Comparison of ENCODE assay signal across 12 cellular contexts in genomic region chr5:69136296-69136695, GRCh38. TPM values are rescaled to one million over a fixed set of nuclear protein-coding genes. Genes with fewer than 3 reads are reported as not detected.
DNase-seq lines count a peak whose midpoint lies in the region; ATAC-seq, FAIRE-seq and TF ChIP-seq lines count a peak whose summit lies in the region.
"Had no signal": no experiment of that assay in that cellular context is flagged by ENCODE, and none has a peak within 500 bp of the region (broad histone marks: within the 10 kb centered on the region; RNA-seq: fewer than 3 reads in every experiment).

No MANE protein-coding gene starts in this region.

- H3K27me3 Mint-ChIP-seq in type B pancreatic cell: no peaks in the 10 kb centered on the region

- WGBS in pancreas, 2 donors: 89 to 90% methylated on average over 4 of the region's 4 CpGs

- in situ Hi-C loops in T47D (cut with HindIII; ENCODE audit: low pct_unique_long_range_greater_than_20kb, low sequenced_read_pairs): no loop called here

- DNase-seq in T47D (ENCODE audit: low read depth in 1 of 2, low spot score in 1 of 2) (peak; percentile 23 to 67), breast epithelium (ENCODE audit: low spot score in 2 of 2) (no peak), NB4 (ENCODE audit: low read depth) (peak; percentile 58), type B pancreatic cell (ENCODE audit: extremely low spot score, unreplicated experiment) (no peak), pancreas (no peak), A172 (ENCODE audit: low spot score) (no peak)
- no peak for DNase-seq in effector CD4-positive, alpha-beta T cell
- DNase-seq: stomach had no signal

- H3K4me1 ChIP-seq in breast epithelium (no peaks in the 10 kb centered on the region), pancreas (no peaks in the 10 kb centered on the region)
- H3K4me1 ChIP-seq: stomach had no signal

- H3K4me1 Mint-ChIP-seq in type B pancreatic cell (ENCODE audit: unreplicated experiment): no peaks in the 10 kb centered on the region
- H3K4me1 Mint-ChIP-seq: brain had no signal

- TF ChIP-seq CTCF in breast epithelium (IDR thresholded peaks at IDR 0.05) (no peak), NB4 (IDR thresholded peaks at IDR 0.05; ENCODE audit: low read depth, low read length) (no peak), type B pancreatic cell (conservative IDR thresholded peaks at IDR 0.05) (no peak), pancreas (IDR thresholded peaks at IDR 0.05) (no peak)

- intact Hi-C loops in breast epithelium (cut with DNase I; ENCODE audit: low total_unique reads): no loop called here
- intact Hi-C loops in pancreas (cut with DNase I): no loop called here

- H3K4me3 ChIP-seq in breast epithelium (no peak overlapping the region), NB4 (ENCODE audit: low read depth, low read length) (no peak overlapping the region), pancreas (no peak overlapping the region)
- H3K4me3 ChIP-seq: stomach had no signal

- peak overlapping the region; percentile 8 for H3K27ac Mint-ChIP-seq in type B pancreatic cell
- H3K27ac Mint-ChIP-seq: brain had no signal

- FAIRE-seq in pancreas (lab: Jason Lieb, UNC): no peak
- FAIRE-seq: A204.1 had no signal

- H3K36me3 ChIP-seq in breast epithelium (no peaks in the 10 kb centered on the region), pancreas (peaks cover 0 to 6% (median 0%) of the 10 kb centered on the region in 3 donors)

- H3K27ac ChIP-seq in breast epithelium: no peak overlapping the region
- no peak overlapping the region for H3K27ac ChIP-seq in pancreas
- H3K27ac ChIP-seq: stomach had no signal

- H3K36me3 Mint-ChIP-seq in type B pancreatic cell: peaks cover 10% of the 10 kb centered on the region

- H3K9me3 ChIP-seq in breast epithelium (peaks cover 0 to 8% of the 10 kb centered on the region in 2 donors), pancreas (no peaks in the 10 kb centered on the region)

- H3K9me3 Mint-ChIP-seq in type B pancreatic cell: peaks cover 12% of the 10 kb centered on the region

- ATAC-seq in HG02870 (IDR thresholded peaks at IDR 0.05; ENCODE audit: unreplicated experiment) (peak; percentile 89), pancreas (no peak)
- ATAC-seq: activated CD4-positive, CD25-positive, alpha-beta regulatory T cell treated with anti-CD3 and anti-CD28 coated beads, Interleukin-2, amount 50 U/mL, for 24 hours had no signal

- TF ChIP-seq POLR2A in breast epithelium (IDR thresholded peaks at IDR 0.05): no peak
- no peak for TF ChIP-seq POLR2A in NB4 (IDR thresholded peaks at IDR 0.05; ENCODE audit: extremely low read depth, insufficient read length)

- H3K4me3 Mint-ChIP-seq in type B pancreatic cell: no peak overlapping the region
- H3K4me3 Mint-ChIP-seq: brain had no signal

- H3K27me3 ChIP-seq in breast epithelium: no peaks in the 10 kb centered on the region
- H3K27me3 ChIP-seq in pancreas: no peaks in the 10 kb centered on the region
- H3K27me3 ChIP-seq: stomach had no signal

RNA-seq across cellular contexts. Expression of gene CCNB1, which starts 30.7 kb away (rescaled TPM):
- 1 to 10 TPM; 5.6 to 9.4 (median 7.5) TPM for total RNA-seq in breast epithelium
- total RNA-seq in type B pancreatic cell (ENCODE audit: low replicate concordance): 66.8 and 169 TPM in 2 replicates
- 1 to 10 TPM; 1.4 to 3.3 (median 3.2) TPM for total RNA-seq in pancreas
- 1 to 10 TPM; 1.3 to 2.3 TPM for polyA plus RNA-seq in pancreas
- 418 and 458 TPM in 2 replicates for total RNA-seq in A172 (2014; rRNA removed; shearing (Covaris generic))

RNA-seq across cellular contexts. Expression of gene SLC30A5, which starts 42.5 kb away (rescaled TPM):
- 10 to 100 TPM; 42.9 to 63.2 (median 52.4) TPM for total RNA-seq in breast epithelium
- 57.7 and 57.9 TPM in 2 replicates for total RNA-seq in type B pancreatic cell (ENCODE audit: low replicate concordance)
- 10 to 100 TPM; 18.2 to 37.0 (median 25.0) TPM for total RNA-seq in pancreas
- 10 to 100 TPM; 22.6 to 32.4 TPM for polyA plus RNA-seq in pancreas
- total RNA-seq in A172 (2014; rRNA removed; shearing (Covaris generic)): 88.0 and 93.4 TPM in 2 replicates

RNA-seq across cellular contexts. Expression of gene CENPH, which starts 53.1 kb away (rescaled TPM):
- total RNA-seq in breast epithelium: 1 to 10 TPM; 2.6 to 6.1 (median 2.9) TPM
- 10.2 and 27.0 TPM in 2 replicates for total RNA-seq in type B pancreatic cell (ENCODE audit: low replicate concordance)
- total RNA-seq in pancreas: 1 to 10 TPM in 3 of 6 donors, under 1 TPM in 3; 0.28 to 1.2 (median 0.99) TPM
- polyA plus RNA-seq in pancreas: 1 to 10 TPM in 1 of 2 donors, under 1 TPM in 1; 0.95 to 1.4 TPM
- total RNA-seq in A172 (2014; rRNA removed; shearing (Covaris generic)): 87.3 and 102 TPM in 2 replicates

Comparison
In these comparisons a context has a peak if more than half of its experiments do, and no peak if none do; other contexts are left out.
1. DNase-seq: peak in T47D (2 of 2) and NB4 (single experiment); none in breast epithelium (0 of 2), type B pancreatic cell (single experiment), effector CD4-positive, alpha-beta T cell (single experiment), pancreas (0 of 6) and A172 (single experiment).